Comparison of ENCODE assay signal across 8 cellular contexts in the genomic region with DNA sequence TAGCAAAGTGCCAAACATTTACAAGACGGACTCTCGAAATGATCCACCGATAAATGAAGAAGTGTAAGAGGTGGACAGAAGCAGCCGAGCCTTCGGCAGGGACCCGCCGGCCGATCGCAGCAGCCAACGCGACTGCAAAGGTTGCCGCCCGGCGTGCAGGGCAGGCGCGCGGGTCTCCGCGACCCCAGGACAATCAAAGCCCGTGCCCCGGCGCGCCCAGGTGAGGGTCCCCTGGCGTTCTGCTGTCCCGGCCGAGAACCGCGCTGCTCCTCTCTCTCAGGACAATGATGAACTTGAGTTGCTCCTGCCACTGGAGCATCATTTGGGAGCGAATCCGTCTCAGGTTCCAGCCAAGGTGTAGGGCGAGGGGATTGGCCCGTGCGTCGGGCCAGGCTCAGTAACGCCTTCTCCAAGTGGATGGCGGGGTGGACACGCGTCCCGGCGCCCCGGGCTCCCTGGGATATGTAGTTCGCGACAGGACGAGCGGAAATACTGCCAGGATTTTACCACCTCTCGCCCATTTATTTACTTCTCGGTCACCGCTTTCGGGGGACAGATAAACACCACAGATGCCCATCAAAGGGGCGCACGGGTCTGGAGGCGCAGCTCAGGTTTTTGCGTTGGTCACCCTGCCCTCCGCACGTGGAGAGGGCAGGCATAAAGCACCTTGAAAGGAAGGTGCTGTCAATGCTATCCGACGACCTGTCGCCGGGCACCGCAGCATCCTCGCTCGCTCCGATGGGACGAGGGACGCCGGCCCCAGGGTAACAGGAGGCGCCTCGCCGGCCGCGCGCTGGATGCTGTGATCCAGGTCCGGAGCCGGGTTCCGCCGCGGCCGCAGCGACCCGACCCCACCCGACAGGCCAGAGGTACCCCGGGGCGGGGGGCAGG.
A peak's percentile ranks its signal among the peaks of the same experiment; 100 is the strongest.
DNase-seq lines count a peak whose midpoint lies in the region; ATAC-seq and TF ChIP-seq lines count a peak whose summit lies in the region.

A gene with protein sequence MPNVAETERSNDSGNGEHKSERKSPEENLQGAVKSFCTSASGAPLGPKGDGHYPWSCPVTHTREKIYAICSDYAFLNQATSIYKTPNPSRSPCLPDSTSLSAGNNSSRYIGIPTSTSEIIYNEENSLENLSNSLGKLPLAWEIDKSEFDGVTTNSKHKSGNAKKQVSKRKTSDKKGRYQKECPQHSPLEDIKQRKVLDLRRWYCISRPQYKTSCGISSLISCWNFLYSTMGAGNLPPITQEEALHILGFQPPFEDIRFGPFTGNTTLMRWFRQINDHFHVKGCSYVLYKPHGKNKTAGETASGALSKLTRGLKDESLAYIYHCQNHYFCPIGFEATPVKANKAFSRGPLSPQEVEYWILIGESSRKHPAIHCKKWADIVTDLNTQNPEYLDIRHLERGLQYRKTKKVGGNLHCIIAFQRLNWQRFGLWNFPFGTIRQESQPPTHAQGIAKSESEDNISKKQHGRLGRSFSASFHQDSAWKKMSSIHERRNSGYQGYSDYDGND (plus strand): TSS at position 467 of the 891 bp plus-strand sequence. CDS start 8,149 bp downstream, outside the sequence.
A gene (minus strand): TSS at position 324 of the 891 bp plus-strand sequence. CDS start 306 bp downstream, at position 18.

- peak; percentile 62 for TF ChIP-seq POLR2A in GM18951 (IDR thresholded peaks at IDR 0.05; ENCODE audit: extremely low read depth, insufficient read depth, insufficient read length)

- ATAC-seq in HG03159 (IDR thresholded peaks at IDR 0.05; ENCODE audit: unreplicated experiment), result peak; percentile 85
- peak; percentile 86 to 87 for ATAC-seq in activated CD4-positive, CD25-positive, alpha-beta regulatory T cell treated with anti-CD3 and anti-CD28 coated beads, Interleukin-2, amount 50 U/mL, for 24 hours

- in situ Hi-C loops in GM18951 (cut with MboI; ENCODE audit: low sequenced_read_pairs, unreplicated experiment), result no loop called here

- DNase-seq in AG08396 (ENCODE audit: low spot score) (peak; percentile 98), NCI-H226 (peak; percentile 94), cerebellar cortex (ENCODE audit: low spot score) (peak; percentile 96), iris pigment epithelial cell (ENCODE audit: low read depth) (peak; percentile 97), smooth muscle cell of the brain vasculature (ENCODE audit: low read depth, low spot score) (peak; percentile 71)

Comparison
In these comparisons a context has a peak if more than half of its experiments do, and no peak if none do; other contexts are left out.
1. Peak in every context shown above with its lines: DNase-seq and ATAC-seq.